In the genomic region with DNA sequence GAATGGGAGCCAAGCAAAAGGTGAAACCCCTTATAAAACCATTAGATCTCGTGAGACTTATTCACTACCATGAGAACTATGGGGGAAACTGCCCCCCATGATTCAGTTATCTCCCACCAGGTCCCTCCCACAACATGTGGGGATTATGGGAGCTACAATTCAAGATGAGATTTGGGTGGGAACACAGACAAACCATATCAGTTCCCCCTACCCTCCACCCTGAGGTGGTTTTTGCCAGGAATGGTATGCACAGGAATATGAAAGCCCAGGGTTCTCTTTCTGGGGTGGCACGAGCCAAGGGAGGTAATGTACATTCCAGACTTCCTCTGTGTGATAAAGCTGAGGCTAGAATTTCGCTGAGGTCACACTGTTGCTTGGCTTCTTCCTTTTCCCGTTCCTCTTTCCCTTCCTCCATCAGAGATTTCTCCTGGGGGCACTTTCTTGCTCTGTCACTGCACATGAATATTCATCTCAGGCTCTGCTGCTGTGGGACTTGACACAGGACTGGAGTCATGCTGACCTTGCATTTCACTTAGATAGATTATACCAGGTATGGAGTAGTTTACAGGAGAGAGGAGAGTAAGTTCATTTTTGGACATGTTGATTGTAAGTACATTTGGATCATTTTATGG, we compare ENCODE assay signal across 18 cellular contexts.
"Had no signal": no experiment of that assay in that cellular context is flagged by ENCODE, and none has a peak within 500 bp of the region (broad histone marks: within the 10 kb centered on the region; RNA-seq: fewer than 3 reads in every experiment).

No MANE protein-coding gene starts in this region.

- H3K79me2 ChIP-seq: hepatocyte had no signal

- ATAC-seq: foreskin keratinocyte; left cardiac atrium; mucosa of descending colon; naive thymus-derived CD8-positive, alpha-beta T cell; right cardiac atrium had no signal

- H3K4me3 Mint-ChIP-seq: naive thymus-derived CD8-positive, alpha-beta T cell had no signal

- H3K4me3 ChIP-seq: colonic mucosa, hepatocyte, mucosa of descending colon, ovary, stomach, thoracic aorta, transverse colon had no signal

- H3K9me3 ChIP-seq: colonic mucosa, mucosa of descending colon, ovary, transverse colon had no signal

- H3K36me3 Mint-ChIP-seq: naive thymus-derived CD8-positive, alpha-beta T cell had no signal

- H3K27ac Mint-ChIP-seq: naive thymus-derived CD8-positive, alpha-beta T cell had no signal

- H3K27ac ChIP-seq: colonic mucosa, foreskin keratinocyte, hepatocyte, ovary, stomach, thoracic aorta, transverse colon had no signal

- H3K4me1 Mint-ChIP-seq: naive thymus-derived CD8-positive, alpha-beta T cell had no signal

- H3K36me3 ChIP-seq: colonic mucosa, ovary, stomach, thoracic aorta, transverse colon had no signal

- H3K27me3 ChIP-seq: colonic mucosa, foreskin keratinocyte, hepatocyte, ovary, stomach, transverse colon had no signal

- H3K4me2 ChIP-seq: hepatocyte had no signal

- H3K4me1 ChIP-seq: colonic mucosa, foreskin keratinocyte, stomach, transverse colon had no signal

- DNase-seq: colonic mucosa; dermis blood vessel endothelial cell; foreskin keratinocyte; head of caudate nucleus; kidney; left cardiac atrium; mucosa of descending colon; naive thymus-derived CD8-positive, alpha-beta T cell; ovary; right cardiac atrium; small intestine; stimulated activated CD4-positive, alpha-beta T cell treated with anti-CD3 and anti-CD28 coated beads, Interleukin-12 subunit alpha, Interleukin-12 subunit beta, amount 100 ng/mL, for 4 hours; stimulated activated naive CD4-positive, alpha-beta T cell; stomach; substantia nigra; transverse colon had no signal
